In genomic region chr1:1793481-1794244, GRCh38 we compare ENCODE assay signal across 1 cellular context.
TF ChIP-seq lines count a peak whose summit lies in the region.

No MANE protein-coding gene starts in this region.

TF ChIP-seq in GM12878, 131 proteins besides CTCF, POLR2A, EP300 and RAD21:
- no peak for TF ChIP-seq ZBTB11 (CRISPR knock-in tag; IDR thresholded peaks at IDR 0.05)
- TF ChIP-seq STAT3 (IDR thresholded peaks at IDR 0.05; ENCODE audit: low read depth, low read length) = no peak
- no peak for TF ChIP-seq PAX5 (IDR thresholded peaks at IDR 0.05; ENCODE audit: borderline replicate concordance, low read depth, low read length)
- no peak for TF ChIP-seq ZSCAN29 (IDR thresholded peaks at IDR 0.05)
- TF ChIP-seq YBX1 (IDR thresholded peaks at IDR 0.05) = no peak
- TF ChIP-seq PAX8 (IDR thresholded peaks at IDR 0.05) = no peak
- TF ChIP-seq POU2F2 (IDR thresholded peaks at IDR 0.05; ENCODE audit: borderline replicate concordance, low read depth, low read length) = no peak
- TF ChIP-seq HDGF (IDR thresholded peaks at IDR 0.05) = no peak
- no peak for TF ChIP-seq KDM1A (IDR thresholded peaks at IDR 0.05; ENCODE audit: borderline replicate concordance)
- no peak for TF ChIP-seq BCL3 (IDR thresholded peaks at IDR 0.05; ENCODE audit: borderline replicate concordance, insufficient read depth, low read depth, low read length, poor library complexity, severe bottlenecking)
- no peak for TF ChIP-seq RBBP5 (conservative IDR thresholded peaks at IDR 0.05)
- TF ChIP-seq JUNB (IDR thresholded peaks at IDR 0.05) = no peak
- no peak for TF ChIP-seq CHD2 (IDR thresholded peaks at IDR 0.05; ENCODE audit: borderline replicate concordance, low read depth, low read length)
